Comparison of ENCODE assay signal across 1 cellular context in the genomic region with DNA sequence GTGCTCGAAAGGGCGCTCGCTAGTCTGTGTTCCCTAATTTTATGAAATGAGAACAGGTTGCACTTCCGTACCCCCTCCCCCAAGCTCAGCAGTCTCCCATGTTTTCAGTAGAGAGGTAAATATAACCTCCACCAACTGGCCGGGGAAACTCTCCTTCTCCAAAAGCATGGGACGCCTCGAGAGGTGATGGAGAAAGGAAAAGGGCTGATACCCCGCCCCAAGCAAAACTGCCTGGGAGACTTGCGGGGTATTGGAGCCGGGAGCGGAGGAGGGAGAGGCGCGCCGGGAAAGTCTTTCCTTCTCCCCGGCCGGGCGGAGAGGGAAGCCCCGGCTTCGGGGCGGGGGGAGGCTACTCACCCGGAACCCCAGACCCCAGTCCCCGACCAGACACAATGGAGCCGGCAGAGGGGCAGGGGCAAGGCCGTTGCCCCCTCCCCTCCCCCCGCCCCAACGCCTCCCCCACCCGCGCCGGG.
A peak's percentile ranks its signal among the peaks of the same experiment; 100 is the strongest.
TF ChIP-seq lines count a peak whose summit lies in the region.

No MANE protein-coding gene starts in this region.

TF ChIP-seq in GM12878, 131 proteins besides CTCF, POLR2A, EP300 and RAD21 (continued from another document):
- TF ChIP-seq ZNF592 (IDR thresholded peaks at IDR 0.05) (no peak), JUND (IDR thresholded peaks at IDR 0.05; ENCODE audit: low read depth, low read length) (no peak), RELB (IDR thresholded peaks at IDR 0.05; ENCODE audit: low read depth) (peak; percentile 31; the same call in 1 of the 2 replicates), MYC (IDR thresholded peaks at IDR 0.05; ENCODE audit: insufficient read depth, insufficient read length, insufficient replicate concordance, low read length, severe bottlenecking) (no peak), IRF5 (IDR thresholded peaks at IDR 0.05; ENCODE audit: borderline replicate concordance) (no peak), SPI1 (IDR thresholded peaks at IDR 0.05; ENCODE audit: borderline replicate concordance, insufficient read depth, low read depth, low read length) (peak; percentile 48; the same call in 1 of the 2 replicates), GATAD2B (conservative IDR thresholded peaks at IDR 0.05; ENCODE audit: low read depth) (no peak), RCOR1 (conservative IDR thresholded peaks at IDR 0.05; ENCODE audit: low read depth, low read length) (no peak), ATF2 (IDR thresholded peaks at IDR 0.05; ENCODE audit: low read length) (no peak), YY1 (IDR thresholded peaks at IDR 0.05; ENCODE audit: low read depth, low read length) (0 out of 2 replicates have a peak, but pooled peaks have one; percentile 14), IKZF2 (IDR thresholded peaks at IDR 0.05) (peak; percentile 24 to 43; a peak in 2 of 4 replicates), CHD2 (IDR thresholded peaks at IDR 0.05; ENCODE audit: borderline replicate concordance, low read depth, low read length) (no peak), CBX5 (IDR thresholded peaks at IDR 0.05; ENCODE audit: low read depth) (no peak), BCL11A (IDR thresholded peaks at IDR 0.05; ENCODE audit: low read depth, low read length) (no peak), ZSCAN29 (IDR thresholded peaks at IDR 0.05) (no peak), EGR1 (IDR thresholded peaks at IDR 0.05; ENCODE audit: borderline replicate concordance in 1 of 2, low read depth in 2 of 2, low read length in 2 of 2) (no peak), ATF7 (IDR thresholded peaks at IDR 0.05; ENCODE audit: low read depth) (no peak), SREBF1 (IDR thresholded peaks at IDR 0.05; ENCODE audit: low read length) (no peak), RAD51 (IDR thresholded peaks at IDR 0.05) (no peak)
- TF ChIP-seq, protein P1, sequence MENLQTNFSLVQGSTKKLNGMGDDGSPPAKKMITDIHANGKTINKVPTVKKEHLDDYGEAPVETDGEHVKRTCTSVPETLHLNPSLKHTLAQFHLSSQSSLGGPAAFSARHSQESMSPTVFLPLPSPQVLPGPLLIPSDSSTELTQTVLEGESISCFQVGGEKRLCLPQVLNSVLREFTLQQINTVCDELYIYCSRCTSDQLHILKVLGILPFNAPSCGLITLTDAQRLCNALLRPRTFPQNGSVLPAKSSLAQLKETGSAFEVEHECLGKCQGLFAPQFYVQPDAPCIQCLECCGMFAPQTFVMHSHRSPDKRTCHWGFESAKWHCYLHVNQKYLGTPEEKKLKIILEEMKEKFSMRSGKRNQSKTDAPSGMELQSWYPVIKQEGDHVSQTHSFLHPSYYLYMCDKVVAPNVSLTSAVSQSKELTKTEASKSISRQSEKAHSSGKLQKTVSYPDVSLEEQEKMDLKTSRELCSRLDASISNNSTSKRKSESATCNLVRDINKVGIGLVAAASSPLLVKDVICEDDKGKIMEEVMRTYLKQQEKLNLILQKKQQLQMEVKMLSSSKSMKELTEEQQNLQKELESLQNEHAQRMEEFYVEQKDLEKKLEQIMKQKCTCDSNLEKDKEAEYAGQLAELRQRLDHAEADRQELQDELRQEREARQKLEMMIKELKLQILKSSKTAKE (IDR thresholded peaks at IDR 0.05; ENCODE audit: low read depth, poor library complexity, severe bottlenecking) = no peak
- TF ChIP-seq, protein P2, sequence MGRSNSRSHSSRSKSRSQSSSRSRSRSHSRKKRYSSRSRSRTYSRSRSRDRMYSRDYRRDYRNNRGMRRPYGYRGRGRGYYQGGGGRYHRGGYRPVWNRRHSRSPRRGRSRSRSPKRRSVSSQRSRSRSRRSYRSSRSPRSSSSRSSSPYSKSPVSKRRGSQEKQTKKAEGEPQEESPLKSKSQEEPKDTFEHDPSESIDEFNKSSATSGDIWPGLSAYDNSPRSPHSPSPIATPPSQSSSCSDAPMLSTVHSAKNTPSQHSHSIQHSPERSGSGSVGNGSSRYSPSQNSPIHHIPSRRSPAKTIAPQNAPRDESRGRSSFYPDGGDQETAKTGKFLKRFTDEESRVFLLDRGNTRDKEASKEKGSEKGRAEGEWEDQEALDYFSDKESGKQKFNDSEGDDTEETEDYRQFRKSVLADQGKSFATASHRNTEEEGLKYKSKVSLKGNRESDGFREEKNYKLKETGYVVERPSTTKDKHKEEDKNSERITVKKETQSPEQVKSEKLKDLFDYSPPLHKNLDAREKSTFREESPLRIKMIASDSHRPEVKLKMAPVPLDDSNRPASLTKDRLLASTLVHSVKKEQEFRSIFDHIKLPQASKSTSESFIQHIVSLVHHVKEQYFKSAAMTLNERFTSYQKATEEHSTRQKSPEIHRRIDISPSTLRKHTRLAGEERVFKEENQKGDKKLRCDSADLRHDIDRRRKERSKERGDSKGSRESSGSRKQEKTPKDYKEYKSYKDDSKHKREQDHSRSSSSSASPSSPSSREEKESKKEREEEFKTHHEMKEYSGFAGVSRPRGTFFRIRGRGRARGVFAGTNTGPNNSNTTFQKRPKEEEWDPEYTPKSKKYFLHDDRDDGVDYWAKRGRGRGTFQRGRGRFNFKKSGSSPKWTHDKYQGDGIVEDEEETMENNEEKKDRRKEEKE (IDR thresholded peaks at IDR 0.05) = no peak
- TF ChIP-seq, protein P3, sequence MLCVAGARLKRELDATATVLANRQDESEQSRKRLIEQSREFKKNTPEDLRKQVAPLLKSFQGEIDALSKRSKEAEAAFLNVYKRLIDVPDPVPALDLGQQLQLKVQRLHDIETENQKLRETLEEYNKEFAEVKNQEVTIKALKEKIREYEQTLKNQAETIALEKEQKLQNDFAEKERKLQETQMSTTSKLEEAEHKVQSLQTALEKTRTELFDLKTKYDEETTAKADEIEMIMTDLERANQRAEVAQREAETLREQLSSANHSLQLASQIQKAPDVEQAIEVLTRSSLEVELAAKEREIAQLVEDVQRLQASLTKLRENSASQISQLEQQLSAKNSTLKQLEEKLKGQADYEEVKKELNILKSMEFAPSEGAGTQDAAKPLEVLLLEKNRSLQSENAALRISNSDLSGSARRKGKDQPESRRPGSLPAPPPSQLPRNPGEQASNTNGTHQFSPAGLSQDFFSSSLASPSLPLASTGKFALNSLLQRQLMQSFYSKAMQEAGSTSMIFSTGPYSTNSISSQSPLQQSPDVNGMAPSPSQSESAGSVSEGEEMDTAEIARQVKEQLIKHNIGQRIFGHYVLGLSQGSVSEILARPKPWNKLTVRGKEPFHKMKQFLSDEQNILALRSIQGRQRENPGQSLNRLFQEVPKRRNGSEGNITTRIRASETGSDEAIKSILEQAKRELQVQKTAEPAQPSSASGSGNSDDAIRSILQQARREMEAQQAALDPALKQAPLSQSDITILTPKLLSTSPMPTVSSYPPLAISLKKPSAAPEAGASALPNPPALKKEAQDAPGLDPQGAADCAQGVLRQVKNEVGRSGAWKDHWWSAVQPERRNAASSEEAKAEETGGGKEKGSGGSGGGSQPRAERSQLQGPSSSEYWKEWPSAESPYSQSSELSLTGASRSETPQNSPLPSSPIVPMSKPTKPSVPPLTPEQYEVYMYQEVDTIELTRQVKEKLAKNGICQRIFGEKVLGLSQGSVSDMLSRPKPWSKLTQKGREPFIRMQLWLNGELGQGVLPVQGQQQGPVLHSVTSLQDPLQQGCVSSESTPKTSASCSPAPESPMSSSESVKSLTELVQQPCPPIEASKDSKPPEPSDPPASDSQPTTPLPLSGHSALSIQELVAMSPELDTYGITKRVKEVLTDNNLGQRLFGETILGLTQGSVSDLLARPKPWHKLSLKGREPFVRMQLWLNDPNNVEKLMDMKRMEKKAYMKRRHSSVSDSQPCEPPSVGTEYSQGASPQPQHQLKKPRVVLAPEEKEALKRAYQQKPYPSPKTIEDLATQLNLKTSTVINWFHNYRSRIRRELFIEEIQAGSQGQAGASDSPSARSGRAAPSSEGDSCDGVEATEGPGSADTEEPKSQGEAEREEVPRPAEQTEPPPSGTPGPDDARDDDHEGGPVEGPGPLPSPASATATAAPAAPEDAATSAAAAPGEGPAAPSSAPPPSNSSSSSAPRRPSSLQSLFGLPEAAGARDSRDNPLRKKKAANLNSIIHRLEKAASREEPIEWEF (IDR thresholded peaks at IDR 0.05; ENCODE audit: insufficient replicate concordance, low read depth, low read length) = no peak
- TF ChIP-seq, protein P4, sequence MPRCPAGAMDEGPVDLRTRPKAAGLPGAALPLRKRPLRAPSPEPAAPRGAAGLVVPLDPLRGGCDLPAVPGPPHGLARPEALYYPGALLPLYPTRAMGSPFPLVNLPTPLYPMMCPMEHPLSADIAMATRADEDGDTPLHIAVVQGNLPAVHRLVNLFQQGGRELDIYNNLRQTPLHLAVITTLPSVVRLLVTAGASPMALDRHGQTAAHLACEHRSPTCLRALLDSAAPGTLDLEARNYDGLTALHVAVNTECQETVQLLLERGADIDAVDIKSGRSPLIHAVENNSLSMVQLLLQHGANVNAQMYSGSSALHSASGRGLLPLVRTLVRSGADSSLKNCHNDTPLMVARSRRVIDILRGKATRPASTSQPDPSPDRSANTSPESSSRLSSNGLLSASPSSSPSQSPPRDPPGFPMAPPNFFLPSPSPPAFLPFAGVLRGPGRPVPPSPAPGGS (IDR thresholded peaks at IDR 0.05; ENCODE audit: borderline replicate concordance, insufficient read depth, low read depth, low read length, poor library complexity, severe bottlenecking) = no peak
